ENCODE assay signal across 10 cellular contexts in the genomic region with DNA sequence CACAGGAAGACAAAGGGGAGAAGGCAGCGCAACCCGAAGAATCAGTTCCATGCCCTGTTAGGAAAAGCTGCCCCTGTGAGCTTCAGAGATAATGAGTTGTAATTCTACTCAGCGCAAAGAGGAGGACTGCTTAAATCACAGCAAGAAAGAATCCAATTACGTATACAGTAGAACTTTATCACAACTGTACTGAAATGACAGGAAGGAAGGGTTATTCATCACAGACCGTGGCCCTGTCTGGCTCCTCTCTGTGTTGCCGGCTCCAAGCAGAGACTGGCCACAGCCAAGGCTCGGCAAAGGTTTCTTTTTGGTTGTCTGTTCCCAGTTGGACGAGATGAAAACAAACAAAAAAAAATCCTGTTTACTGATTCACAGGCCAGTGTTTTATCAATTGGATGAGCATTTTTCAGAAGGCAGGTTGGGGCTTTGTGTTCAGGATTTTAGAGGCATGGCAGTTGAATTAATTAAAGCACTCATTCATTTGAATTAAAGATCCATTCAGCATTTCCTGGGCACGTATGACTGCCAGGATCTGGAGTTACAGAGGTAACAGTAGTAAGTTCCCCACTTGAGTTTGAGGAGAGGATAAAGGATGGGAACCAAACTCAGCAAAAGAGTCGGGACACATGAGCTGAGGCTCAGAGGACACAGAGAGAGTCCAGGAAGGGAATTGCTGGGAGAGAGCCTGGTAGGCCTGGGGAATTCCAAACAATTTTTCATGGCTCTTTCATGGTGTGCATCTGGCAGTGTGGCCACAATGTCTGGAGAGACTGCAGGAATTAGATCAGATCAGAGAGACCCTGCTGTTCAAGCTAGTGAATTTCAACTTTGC.
A peak's percentile ranks its signal among the peaks of the same experiment; 100 is the strongest.
DNase-seq lines count a peak whose midpoint lies in the region; ATAC-seq and TF ChIP-seq lines count a peak whose summit lies in the region.
"Had no signal": no experiment of that assay in that cellular context is flagged by ENCODE, and none has a peak within 500 bp of the region (broad histone marks: within the 10 kb centered on the region; RNA-seq: fewer than 3 reads in every experiment).

No MANE protein-coding gene starts in this region.

- H3K27ac ChIP-seq in caudate nucleus (ENCODE audit: low read depth, low read length) (peak overlapping the region; percentile 3), lower lobe of right lung (peak overlapping the region; percentile 2), temporal lobe (ENCODE audit: low read depth, low read length) (peak overlapping the region; percentile 14)
- H3K27ac ChIP-seq: 22Rv1 had no signal

- intact Hi-C loops in lower lobe of right lung (cut with DNase I): no loop called here

- no peaks in the 10 kb centered on the region for H3K9me3 ChIP-seq in lower lobe of right lung

- DNase-seq in DMS153 treated with DMSO at 0.1 percent for 48 hours (lab: John Stamatoyannopoulos, UW; ENCODE audit: unreplicated experiment) (peak; percentile 18), DMS153 (lab: John Stamatoyannopoulos, UW) (no peak), caudate nucleus (lab: John Stamatoyannopoulos, UW) (peak in 7 of 61 donors; percentile 8 to 43 (median 22)), lower lobe of right lung (no peak), GM13976 (ENCODE audit: low spot score) (no peak), occipital lobe (lab: John Stamatoyannopoulos, UW) (no peak)
- DNase-seq: naive B cell had no signal

- H3K27me3 ChIP-seq in lower lobe of right lung (ENCODE audit: low read depth): no peaks in the 10 kb centered on the region

- in situ Hi-C loops in GM13976 (cut with MboI; ENCODE audit: low sequenced_read_pairs, unreplicated experiment): no loop called here

- peak overlapping the region; percentile 7 for H3K4me3 ChIP-seq in lower lobe of right lung

- TF ChIP-seq CTCF in lower lobe of right lung (IDR thresholded peaks at IDR 0.05) (no peak), GM13976 (IDR thresholded peaks at IDR 0.05; ENCODE audit: borderline replicate concordance, control extremely low read depth, extremely low read depth, insufficient read depth, missing control alignments) (no peak)

- ATAC-seq in lower lobe of right lung (peak in 1 of 2 donors; percentile 64), HG03432 (IDR thresholded peaks at IDR 0.05; ENCODE audit: unreplicated experiment) (no peak)

- H3K4me1 ChIP-seq in lower lobe of right lung: peaks cover 22% of the 10 kb centered on the region

- H3K36me3 ChIP-seq in lower lobe of right lung: no peaks in the 10 kb centered on the region
